In the genomic region with DNA sequence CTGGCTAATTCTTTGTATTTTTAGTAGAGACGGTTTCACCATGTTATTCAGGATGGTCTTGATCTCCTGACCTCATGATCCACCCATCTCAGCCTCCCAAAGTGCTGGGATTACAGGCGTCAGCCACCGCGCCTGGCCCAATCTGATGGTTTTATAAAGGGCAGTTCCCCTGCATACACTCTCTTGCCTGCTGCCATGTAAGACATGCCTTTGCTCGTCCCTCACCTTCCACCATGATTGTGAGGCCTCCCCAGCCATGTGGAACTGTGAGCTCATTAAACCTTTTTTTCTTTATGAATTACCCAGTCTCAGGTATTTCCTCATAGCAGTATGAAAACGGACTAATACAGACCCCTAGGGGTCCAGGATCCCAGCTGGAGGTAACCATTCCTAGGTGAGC, we compare ENCODE assay signal across 4 cellular contexts. TPM values are rescaled to one million over a fixed set of nuclear protein-coding genes. Genes with fewer than 3 reads are reported as not detected.
"Had no signal": no experiment of that assay in that cellular context is flagged by ENCODE, and none has a peak within 500 bp of the region (broad histone marks: within the 10 kb centered on the region; RNA-seq: fewer than 3 reads in every experiment).

No MANE protein-coding gene starts in this region.

RNA-seq across cellular contexts. Expression of gene KCNH6, which starts 55.1 kb away (rescaled TPM):
- total RNA-seq: LHCN-M2, M059J, MCF 10A, NCI-H460 had no signal
